Comparison of ENCODE assay signal across 8 cellular contexts in the genomic region with DNA sequence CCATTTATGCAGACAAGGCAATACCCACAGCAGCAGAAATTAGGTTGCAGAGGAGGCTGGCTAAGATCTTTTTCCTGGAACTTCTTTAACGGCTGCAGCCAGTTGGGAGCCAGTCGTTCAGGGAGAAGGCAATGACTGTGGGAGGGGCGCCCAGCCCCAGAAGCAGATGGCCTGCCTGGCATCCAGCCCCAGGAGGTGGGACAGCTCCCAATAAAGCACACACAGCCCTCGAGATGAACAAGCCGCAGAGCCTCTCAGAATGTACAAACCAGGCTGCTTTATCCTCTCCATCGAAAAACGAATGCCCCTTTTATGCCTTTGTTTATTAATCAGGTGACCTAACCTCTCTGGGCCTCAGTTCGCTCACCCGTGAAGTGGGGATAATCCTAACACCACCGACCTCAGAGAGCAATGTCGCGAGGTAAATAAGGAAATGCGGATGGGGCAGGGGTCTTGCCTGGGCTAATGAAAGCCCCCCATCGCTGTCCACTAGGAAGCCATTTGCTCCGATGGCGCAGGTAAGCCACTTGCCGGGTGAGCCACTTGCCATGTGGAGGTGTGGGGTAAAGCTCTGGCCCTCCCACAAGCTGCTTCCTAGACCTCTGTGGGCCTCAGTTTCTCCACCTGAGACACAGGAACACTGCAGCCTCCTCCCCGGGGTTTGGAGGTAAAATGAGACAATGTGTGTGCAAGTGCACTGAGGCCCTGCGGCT. TPM values are rescaled to one million over a fixed set of nuclear protein-coding genes. Genes with fewer than 3 reads are reported as not detected.
A peak's percentile ranks its signal among the peaks of the same experiment; 100 is the strongest.
DNase-seq lines count a peak whose midpoint lies in the region; ATAC-seq, FAIRE-seq and TF ChIP-seq lines count a peak whose summit lies in the region.

No MANE protein-coding gene starts in this region.

- TF ChIP-seq CTCF in WERI-Rb-1 (IDR thresholded peaks at IDR 0.05; ENCODE audit: low read depth, low read length), result no peak

- ATAC-seq in HG03439 (IDR thresholded peaks at IDR 0.05; ENCODE audit: unreplicated experiment), result no peak

- FAIRE-seq in GM19239 (lab: Jason Lieb, UNC), result no peak
- FAIRE-seq in HTR-8/SVneo (lab: Jason Lieb, UNC), result no peak

- DNase-seq in LHCN-M2 (ENCODE audit: low read depth) (peak; percentile 56), WERI-Rb-1 (peak; percentile 68), inferior parietal cortex (ENCODE audit: extremely low spot score) (peak; percentile 76), substantia nigra (lab: John Stamatoyannopoulos, UW) (peak in 41 of 49 donors; percentile 11 to 87 (median 57)), GM19239 (ENCODE audit: insufficient read length, low spot score) (no peak), KBM-7 (no peak), HTR-8/SVneo (ENCODE audit: insufficient read length, low spot score) (no peak)

- in situ Hi-C loops in KBM-7 (cut with MboI; ENCODE audit: low pct_unique_long_range_greater_than_20kb, low sequenced_read_pairs), result no loop called here

- H3K4me3 ChIP-seq in WERI-Rb-1 (ENCODE audit: low read depth, low read length), result no peak overlapping the region

- no peaks in the 10 kb centered on the region for H3K36me3 ChIP-seq in WERI-Rb-1

- no peaks in the 10 kb centered on the region for H3K9me3 ChIP-seq in WERI-Rb-1 (ENCODE audit: severe bottlenecking)

- no peaks in the 10 kb centered on the region for H3K27me3 ChIP-seq in WERI-Rb-1 (ENCODE audit: insufficient read depth, low read depth, severe bottlenecking)

- peak overlapping the region; percentile 53 for H3K27ac ChIP-seq in WERI-Rb-1
- H3K27ac ChIP-seq in substantia nigra (ENCODE audit: low read depth, low read length, poor library complexity, severe bottlenecking), result peak overlapping the region; percentile 49

RNA-seq across cellular contexts. Expression of gene MGLL, which starts 35.8 kb away (rescaled TPM):
- total RNA-seq in LHCN-M2 (2014; rRNA removed), result 197 and 206 TPM in 2 replicates
- polyA plus RNA-seq in LHCN-M2 (2012), result 221 TPM

Comparison
In these comparisons a context has a peak if more than half of its experiments do, and no peak if none do; other contexts are left out.
1. DNase-seq: peak in LHCN-M2 (single experiment), WERI-Rb-1 (single experiment), inferior parietal cortex (single experiment) and substantia nigra (41 of 49); none in GM19239 (single experiment), KBM-7 (single experiment) and HTR-8/SVneo (single experiment).